In genomic region chr2:148173168-148173567, GRCh38 we compare ENCODE assay signal across 2 cellular contexts.
A peak's percentile ranks its signal among the peaks of the same experiment; 100 is the strongest.
TF ChIP-seq lines count a peak whose summit lies in the region.

No MANE protein-coding gene starts in this region.

TF ChIP-seq in HepG2, 621 proteins besides CTCF, POLR2A, EP300 and RAD21:
- TF ChIP-seq MXD1 (CRISPR knock-in tag; IDR thresholded peaks at IDR 0.05) (0 out of 2 replicates have a peak, but pooled peaks have one; percentile 29), TAF1 (CRISPR knock-in tag; IDR thresholded peaks at IDR 0.05) (no peak), CAMTA2 (CRISPR knock-in tag; IDR thresholded peaks at IDR 0.05; ENCODE audit: borderline replicate concordance) (no peak), RBFOX2 (IDR thresholded peaks at IDR 0.05; ENCODE audit: low read depth, low read length) (no peak), STAT6 (CRISPR knock-in tag; IDR thresholded peaks at IDR 0.05; ENCODE audit: borderline replicate concordance) (no peak), ZNF576 (CRISPR knock-in tag; IDR thresholded peaks at IDR 0.05) (no peak)

TF ChIP-seq in H1, 55 proteins besides CTCF, POLR2A, EP300 and RAD21:
- TF ChIP-seq SP4 (IDR thresholded peaks at IDR 0.05; ENCODE audit: low read length) (no peak), CHD1 (IDR thresholded peaks at IDR 0.05; ENCODE audit: low read depth, low read length) (no peak), TAF1 (IDR thresholded peaks at IDR 0.05; ENCODE audit: low read depth, low read length) (no peak), RXRA (IDR thresholded peaks at IDR 0.05; ENCODE audit: insufficient read depth, low read depth, low read length) (no peak), SP2 (IDR thresholded peaks at IDR 0.05; ENCODE audit: low read length) (no peak), POU5F1 (IDR thresholded peaks at IDR 0.05; ENCODE audit: low read depth, low read length) (no peak), KDM1A (IDR thresholded peaks at IDR 0.05; ENCODE audit: borderline replicate concordance, low read length) (no peak), ATF3 (IDR thresholded peaks at IDR 0.05; ENCODE audit: insufficient read depth, low read depth, low read length) (no peak), CHD2 (IDR thresholded peaks at IDR 0.05; ENCODE audit: low read length) (no peak), CEBPB (IDR thresholded peaks at IDR 0.05; ENCODE audit: low read depth, low read length) (no peak), TBP (IDR thresholded peaks at IDR 0.05; ENCODE audit: low read depth, low read length) (no peak), HDAC6 (IDR thresholded peaks at IDR 0.05; ENCODE audit: low read depth, low read length) (no peak), RNF2 (IDR thresholded peaks at IDR 0.05; ENCODE audit: borderline replicate concordance, low read depth, low read length, missing control alignments, poor library complexity, severe bottlenecking) (no peak), BACH1 (IDR thresholded peaks at IDR 0.05; ENCODE audit: low read length) (no peak)
